8 cellular contexts compared by ENCODE assay signal in the genomic region with DNA sequence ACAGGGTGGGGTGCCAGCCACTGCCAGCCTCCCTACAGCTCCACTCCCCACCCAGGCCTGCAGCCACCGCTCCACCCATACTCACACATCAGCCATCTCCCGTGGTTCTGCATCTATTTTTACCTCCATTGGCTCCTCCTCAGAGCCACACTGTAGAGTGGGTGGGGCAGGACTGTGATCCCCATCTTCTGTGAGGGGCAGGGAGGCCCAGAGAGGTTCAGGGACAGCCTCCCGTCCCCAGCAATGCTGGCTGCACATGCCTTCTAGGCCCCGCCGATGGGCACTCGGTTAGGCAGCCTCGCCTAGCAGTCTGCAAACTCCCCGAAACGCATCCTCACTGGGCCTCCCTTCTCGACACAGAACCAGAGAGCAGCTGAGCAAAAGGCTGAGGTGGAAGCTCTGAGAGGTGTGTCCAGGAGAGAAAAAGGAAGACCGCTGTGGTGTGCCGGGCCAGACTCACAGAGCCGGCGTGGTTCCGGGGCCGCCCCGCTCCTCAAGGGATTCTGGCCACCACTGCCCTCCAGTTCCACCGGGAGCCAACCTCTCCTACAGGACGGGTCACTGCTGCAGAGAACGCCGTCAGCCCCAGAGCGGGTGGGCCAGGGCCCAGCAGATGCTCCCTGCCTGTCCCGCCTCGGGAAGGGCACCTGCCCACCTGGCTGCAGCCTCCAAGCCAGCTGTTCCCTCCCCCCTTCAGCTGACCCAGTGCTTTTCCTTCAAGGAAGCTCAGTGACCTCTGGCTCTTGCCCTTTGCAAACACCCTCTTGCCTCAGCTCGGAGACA.
DNase-seq lines count a peak whose midpoint lies in the region; ATAC-seq and TF ChIP-seq lines count a peak whose summit lies in the region.

No MANE protein-coding gene starts in this region.

- no peaks in the 10 kb centered on the region for H3K36me3 Mint-ChIP-seq in GM23338 (ENCODE audit: low read depth)

- H3K4me3 ChIP-seq in GM23338 = peak overlapping the region; percentile 87
- peak overlapping the region; percentile 66 for H3K4me3 ChIP-seq in parathyroid adenoma (ENCODE audit: low read depth, low read length)

- peak overlapping the region; percentile 90 for H3K4me2 ChIP-seq in GM23338
- H3K4me2 ChIP-seq in parathyroid adenoma (ENCODE audit: low read length) = peak overlapping the region; percentile 91

- H2AFZ ChIP-seq in GM23338 (peak overlapping the region; percentile 76; the same call in 1 of the 2 replicates), parathyroid adenoma (peak overlapping the region; percentile 99)

- H3K4me3 Mint-ChIP-seq in GM23338 = peak overlapping the region; percentile 68

- peaks cover 3% of the 10 kb centered on the region; the same call in 1 of the 3 replicates for H3K9me3 Mint-ChIP-seq in GM23338

- DNase-seq in GM23338 (ENCODE audit: low spot score) (no peak), glomerular visceral epithelial cell (ENCODE audit: extremely low spot score) (peak; percentile 23), superior temporal gyrus (ENCODE audit: extremely low spot score) (no peak), kidney glomerular epithelial cell (lab: John Stamatoyannopoulos, UW) (no peak)

- no peak overlapping the region for H3K9ac ChIP-seq in parathyroid adenoma

- TF ChIP-seq CTCF in GM23338 (conservative IDR thresholded peaks at IDR 0.05; ENCODE audit: low read depth in 2 of 2) (no peak), VCaP (conservative IDR thresholded peaks at IDR 0.05) (no peak), parathyroid adenoma (IDR thresholded peaks at IDR 0.05) (no peak)

- H3K27ac ChIP-seq in GM23338 (ENCODE audit: low read depth) (no peak overlapping the region), VCaP (peak overlapping the region; percentile 95), parathyroid adenoma (peak overlapping the region; percentile 80)

- H3K4me1 ChIP-seq in GM23338 (ENCODE audit: insufficient read depth) (peaks cover 24% of the 10 kb centered on the region), parathyroid adenoma (peaks cover 12% of the 10 kb centered on the region)

- ATAC-seq in GM23338 (peak; percentile 11), GM19455 (IDR thresholded peaks at IDR 0.05; ENCODE audit: unreplicated experiment) (no peak)
- no peak for ATAC-seq in activated CD4-positive, CD25-positive, alpha-beta regulatory T cell treated with anti-CD3 and anti-CD28 coated beads, Interleukin-2, amount 50 U/mL, for 24 hours

- no peaks in the 10 kb centered on the region for H3K9me3 ChIP-seq in parathyroid adenoma (ENCODE audit: control insufficient read depth, low read length)

- H4K20me1 ChIP-seq in GM23338 (replicated peaks; ENCODE audit: insufficient read depth) = peaks cover 2% of the 10 kb centered on the region; the same call in 1 of the 2 replicates

- no peaks in the 10 kb centered on the region for H3K36me3 ChIP-seq in GM23338 (ENCODE audit: insufficient read depth)
- no peaks in the 10 kb centered on the region for H3K36me3 ChIP-seq in parathyroid adenoma (ENCODE audit: control insufficient read depth, insufficient read depth, low read length)

- H3K27me3 ChIP-seq in GM23338 (ENCODE audit: insufficient read depth) = no peaks in the 10 kb centered on the region
- H3K27me3 ChIP-seq in parathyroid adenoma (ENCODE audit: control insufficient read depth, insufficient read depth, low read length) = no peaks in the 10 kb centered on the region

- H3F3A ChIP-seq in GM23338 (replicated peaks; ENCODE audit: low read depth) = 0 out of 2 replicates have a peak, but pooled peaks cover 5% of the 10 kb centered on the region

- no peaks in the 10 kb centered on the region for H3K79me2 ChIP-seq in GM23338 (replicated peaks; ENCODE audit: insufficient read depth)
- H3K79me2 ChIP-seq in parathyroid adenoma = peaks cover 9% of the 10 kb centered on the region

- H3K4me1 Mint-ChIP-seq in GM23338 = peaks cover 33% of the 10 kb centered on the region

- peaks cover 18% of the 10 kb centered on the region for H3K27me3 Mint-ChIP-seq in GM23338 (ENCODE audit: insufficient read depth, low read depth, poor library complexity)

- H3K9me2 ChIP-seq in GM23338 (ENCODE audit: insufficient read depth) = no peaks in the 10 kb centered on the region

- no peak overlapping the region for H3K27ac Mint-ChIP-seq in GM23338

TF ChIP-seq in GM23338, 12 proteins besides CTCF, POLR2A, EP300 and RAD21 (continues in another document):
- TF ChIP-seq ZNF114 (CRISPR knock-in tag; IDR thresholded peaks at IDR 0.05) (no peak), JUNB (IDR thresholded peaks at IDR 0.05; ENCODE audit: unreplicated experiment) (no peak), EZH2 (IDR thresholded peaks at IDR 0.05; ENCODE audit: low read depth, unreplicated experiment) (no peak), ZNF331 (CRISPR knock-in tag; IDR thresholded peaks at IDR 0.05; ENCODE audit: low read depth) (no peak)
- TF ChIP-seq, protein P1, sequence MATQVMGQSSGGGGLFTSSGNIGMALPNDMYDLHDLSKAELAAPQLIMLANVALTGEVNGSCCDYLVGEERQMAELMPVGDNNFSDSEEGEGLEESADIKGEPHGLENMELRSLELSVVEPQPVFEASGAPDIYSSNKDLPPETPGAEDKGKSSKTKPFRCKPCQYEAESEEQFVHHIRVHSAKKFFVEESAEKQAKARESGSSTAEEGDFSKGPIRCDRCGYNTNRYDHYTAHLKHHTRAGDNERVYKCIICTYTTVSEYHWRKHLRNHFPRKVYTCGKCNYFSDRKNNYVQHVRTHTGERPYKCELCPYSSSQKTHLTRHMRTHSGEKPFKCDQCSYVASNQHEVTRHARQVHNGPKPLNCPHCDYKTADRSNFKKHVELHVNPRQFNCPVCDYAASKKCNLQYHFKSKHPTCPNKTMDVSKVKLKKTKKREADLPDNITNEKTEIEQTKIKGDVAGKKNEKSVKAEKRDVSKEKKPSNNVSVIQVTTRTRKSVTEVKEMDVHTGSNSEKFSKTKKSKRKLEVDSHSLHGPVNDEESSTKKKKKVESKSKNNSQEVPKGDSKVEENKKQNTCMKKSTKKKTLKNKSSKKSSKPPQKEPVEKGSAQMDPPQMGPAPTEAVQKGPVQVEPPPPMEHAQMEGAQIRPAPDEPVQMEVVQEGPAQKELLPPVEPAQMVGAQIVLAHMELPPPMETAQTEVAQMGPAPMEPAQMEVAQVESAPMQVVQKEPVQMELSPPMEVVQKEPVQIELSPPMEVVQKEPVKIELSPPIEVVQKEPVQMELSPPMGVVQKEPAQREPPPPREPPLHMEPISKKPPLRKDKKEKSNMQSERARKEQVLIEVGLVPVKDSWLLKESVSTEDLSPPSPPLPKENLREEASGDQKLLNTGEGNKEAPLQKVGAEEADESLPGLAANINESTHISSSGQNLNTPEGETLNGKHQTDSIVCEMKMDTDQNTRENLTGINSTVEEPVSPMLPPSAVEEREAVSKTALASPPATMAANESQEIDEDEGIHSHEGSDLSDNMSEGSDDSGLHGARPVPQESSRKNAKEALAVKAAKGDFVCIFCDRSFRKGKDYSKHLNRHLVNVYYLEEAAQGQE (IDR thresholded peaks at IDR 0.05; ENCODE audit: unreplicated experiment) = no peak
